9 cellular contexts compared by ENCODE assay signal in genomic region chr14:24194186-24194872, GRCh38. TPM values are rescaled to one million over a fixed set of nuclear protein-coding genes. Genes with fewer than 3 reads are reported as not detected.
A peak's percentile ranks its signal among the peaks of the same experiment; 100 is the strongest.
DNase-seq lines count a peak whose midpoint lies in the region; ATAC-seq and TF ChIP-seq lines count a peak whose summit lies in the region.
"Had no signal": no experiment of that assay in that cellular context is flagged by ENCODE, and none has a peak within 500 bp of the region (broad histone marks: within the 10 kb centered on the region; RNA-seq: fewer than 3 reads in every experiment).

No MANE protein-coding gene starts in this region.

- ATAC-seq in RWPE2 (ENCODE audit: low read depth) (no peak), HG02885 (IDR thresholded peaks at IDR 0.05; ENCODE audit: poor library complexity, unreplicated experiment) (no peak), HG03097 (IDR thresholded peaks at IDR 0.05; ENCODE audit: low FRiP score, unreplicated experiment) (no peak), HG03342 (IDR thresholded peaks at IDR 0.05; ENCODE audit: unreplicated experiment) (no peak)

- intact Hi-C loops in esophagus muscularis mucosa (cut with DNase I), result loop anchor here (2.0 kb wide), 1 partner anchor 18 kb away; the partner anchor contains the start of gene CHMP4A

- H3K9ac ChIP-seq in rectal smooth muscle tissue (ENCODE audit: low read length), result peak overlapping the region; percentile 58

- H4K20me1 ChIP-seq in DOHH2 (ENCODE audit: control insufficient read depth, insufficient read depth, low read depth, low read length), result no peaks in the 10 kb centered on the region

- TF ChIP-seq CTCF in DOHH2 (IDR thresholded peaks at IDR 0.05; ENCODE audit: low read depth, low read length, poor library complexity, severe bottlenecking) (no peak), RWPE2 (IDR thresholded peaks at IDR 0.05; ENCODE audit: poor library complexity, severe bottlenecking) (no peak), esophagus muscularis mucosa (IDR thresholded peaks at IDR 0.05) (no peak)

- H3K4me3 ChIP-seq in DOHH2 (ENCODE audit: low read length) (peak overlapping the region; percentile 87), RWPE2 (ENCODE audit: severe bottlenecking) (peak overlapping the region; percentile 92), esophagus muscularis mucosa (peak overlapping the region; percentile 82 to 89 (median 84)), rectal smooth muscle tissue (ENCODE audit: low read length) (peak overlapping the region; percentile 95)

- H3K27ac ChIP-seq in DOHH2 (ENCODE audit: low read depth, low read length) (0 out of 2 replicates have a peak overlapping the region, but pooled peaks have one; percentile 78), RWPE2 (ENCODE audit: poor library complexity, severe bottlenecking) (peak overlapping the region; percentile 76), esophagus muscularis mucosa (replicated peaks in 1 of 4) (peak overlapping the region; percentile 95 to 98 (median 96)), rectal smooth muscle tissue (ENCODE audit: low read depth, low read length) (peak overlapping the region; percentile 99)

- H3K9me3 ChIP-seq in DOHH2 (ENCODE audit: control insufficient read depth, insufficient read depth, low read length) (no peaks in the 10 kb centered on the region), RWPE2 (ENCODE audit: severe bottlenecking) (no peaks in the 10 kb centered on the region), esophagus muscularis mucosa (no peaks in the 10 kb centered on the region)

- no peak for DNase-seq in RWPE2 (ENCODE audit: low spot score)
- no peak for DNase-seq in esophagus muscularis mucosa (ENCODE audit: extremely low spot score)
- no peak for DNase-seq in AG08396 (ENCODE audit: low spot score)
- DNase-seq: kidney glomerular epithelial cell had no signal

- H3K79me2 ChIP-seq in DOHH2 (ENCODE audit: control insufficient read depth, low read length), result peaks cover 53% of the 10 kb centered on the region

- peak overlapping the region; percentile 78 for H3K4me2 ChIP-seq in DOHH2 (ENCODE audit: low read length)

- TF ChIP-seq POLR2A in esophagus muscularis mucosa (IDR thresholded peaks at IDR 0.05; ENCODE audit: low read depth), result no peak

- peaks cover 21% of the 10 kb centered on the region for H3F3A ChIP-seq in DOHH2 (ENCODE audit: control insufficient read depth, insufficient read depth)

- TF ChIP-seq EP300 in esophagus muscularis mucosa (IDR thresholded peaks at IDR 0.05), result no peak

- H3K9me2 ChIP-seq in DOHH2 (replicated peaks; ENCODE audit: control insufficient read depth, low read length), result no peaks in the 10 kb centered on the region

- H3K27me3 ChIP-seq in DOHH2 (ENCODE audit: control insufficient read depth, low read length), result no peaks in the 10 kb centered on the region
- no peaks in the 10 kb centered on the region for H3K27me3 ChIP-seq in RWPE2 (ENCODE audit: insufficient read depth, poor library complexity, severe bottlenecking)
- no peaks in the 10 kb centered on the region for H3K27me3 ChIP-seq in esophagus muscularis mucosa
- H3K27me3 ChIP-seq in rectal smooth muscle tissue (ENCODE audit: control insufficient read depth, insufficient read depth, low read length), result no peaks in the 10 kb centered on the region

- H3K36me3 ChIP-seq in DOHH2 (ENCODE audit: control insufficient read depth, low read length) (peaks cover 46% of the 10 kb centered on the region), RWPE2 (ENCODE audit: low read depth) (peaks cover 32% of the 10 kb centered on the region), esophagus muscularis mucosa (peaks cover 16 to 38% (median 34%) of the 10 kb centered on the region in 4 donors), rectal smooth muscle tissue (ENCODE audit: control insufficient read depth, insufficient read depth, low read length) (peaks cover 7% of the 10 kb centered on the region)

- H3K4me1 ChIP-seq in DOHH2 (ENCODE audit: control insufficient read depth, low read length) (peaks cover 31% of the 10 kb centered on the region), RWPE2 (ENCODE audit: insufficient read depth, poor library complexity, severe bottlenecking) (peaks cover 9% of the 10 kb centered on the region), esophagus muscularis mucosa (peaks cover 33 to 66% (median 49%) of the 10 kb centered on the region in 4 donors), rectal smooth muscle tissue (ENCODE audit: control insufficient read depth, insufficient read depth, low read length) (peaks cover 14% of the 10 kb centered on the region)

- 92% methylated on average over 4 of the region's 7 CpGs for WGBS in esophagus muscularis mucosa

RNA-seq across cellular contexts. Expression of gene TM9SF1, which starts 0.9 kb away (rescaled TPM):
- 10 to 100 TPM; 27.0 to 44.6 (median 43.8) TPM for total RNA-seq in esophagus muscularis mucosa

RNA-seq across cellular contexts. Expression of gene IPO4, which starts 5.7 kb away (rescaled TPM):
- total RNA-seq in esophagus muscularis mucosa, result 10 to 100 TPM; 12.9 to 41.6 (median 25.2) TPM

RNA-seq across cellular contexts. Expression of gene TSSK4, which starts 11.2 kb away (rescaled TPM):
- under 1 TPM in 2 of 4 donors, not detected in 2; 0.57 to 0.58 TPM for total RNA-seq in esophagus muscularis mucosa

RNA-seq across cellular contexts. Expression of gene CHMP4A, which starts 19.0 kb away (rescaled TPM):
- total RNA-seq in esophagus muscularis mucosa, result 100 to 1,000 TPM in 2 of 4 donors, 10 to 100 TPM in 2; 75.4 to 135 (median 94.9) TPM

RNA-seq across cellular contexts. Expression of gene MDP1, which starts 21.5 kb away (rescaled TPM):
- 10 to 100 TPM; 11.1 to 17.5 (median 14.4) TPM for total RNA-seq in esophagus muscularis mucosa
